ENCODE assay signal across 10 cellular contexts in genomic region chr3:188164248-188164687, GRCh38. TPM values are rescaled to one million over a fixed set of nuclear protein-coding genes. Genes with fewer than 3 reads are reported as not detected.
DNase-seq lines count a peak whose midpoint lies in the region; ATAC-seq and TF ChIP-seq lines count a peak whose summit lies in the region.
"Had no signal": no experiment of that assay in that cellular context is flagged by ENCODE, and none has a peak within 500 bp of the region (broad histone marks: within the 10 kb centered on the region; RNA-seq: fewer than 3 reads in every experiment).

No MANE protein-coding gene starts in this region.

- no peak overlapping the region for H3K4me3 ChIP-seq in right lobe of liver
- H3K4me3 ChIP-seq in uterus: no peak overlapping the region

- H3K27ac Mint-ChIP-seq in activated naive CD4-positive, alpha-beta T cell treated with anti-CD3 and anti-CD28 coated beads for 36 hours: no peak overlapping the region

- intact Hi-C loops in activated naive CD4-positive, alpha-beta T cell treated with anti-CD3 and anti-CD28 coated beads for 36 hours (cut with micrococcal nuclease): loop anchor here (2.0 kb wide), 1 partner anchor 241 kb away; no protein-coding TSS in a partner anchor
- intact Hi-C loops in right lobe of liver (cut with DNase I): no loop called here
- intact Hi-C loops in uterus (cut with DNase I; ENCODE audit: low total_unique reads): no loop called here
- intact Hi-C loops in left cardiac atrium (cut with DNase I): no loop called here

- ATAC-seq in right lobe of liver: peak; percentile 69 to 73 (median 69)
- no peak for ATAC-seq in HG03159 (IDR thresholded peaks at IDR 0.05; ENCODE audit: unreplicated experiment)
- ATAC-seq in left cardiac atrium: no peak

- H3K9me3 Mint-ChIP-seq in activated naive CD4-positive, alpha-beta T cell treated with anti-CD3 and anti-CD28 coated beads for 36 hours: no peaks in the 10 kb centered on the region

- peaks cover 0 to 93% (median 29%) of the 10 kb centered on the region in 4 donors for H3K4me1 ChIP-seq in right lobe of liver
- H3K4me1 ChIP-seq in uterus: peaks cover 4 to 6% of the 10 kb centered on the region in 2 donors

- TF ChIP-seq POLR2A in right lobe of liver (IDR thresholded peaks at IDR 0.05) (no peak), uterus (IDR thresholded peaks at IDR 0.05) (no peak)

- H3K36me3 Mint-ChIP-seq in activated naive CD4-positive, alpha-beta T cell treated with anti-CD3 and anti-CD28 coated beads for 36 hours (ENCODE audit: low read depth): peaks cover 13% of the 10 kb centered on the region

- H3K9me3 ChIP-seq in right lobe of liver (no peaks in the 10 kb centered on the region), uterus (no peaks in the 10 kb centered on the region)

- H3K36me3 ChIP-seq in right lobe of liver (no peaks in the 10 kb centered on the region), uterus (no peaks in the 10 kb centered on the region)

- CTCF ChIA-PET in activated naive CD4-positive, alpha-beta T cell treated with anti-CD3 and anti-CD28 coated beads for 36 hours (lab: Charles Lee): interaction anchor here (1.2 to 1.4 kb wide), 3 partner anchors 11 to 424 kb away, joined by 3 to 4 read pairs (median 3); no protein-coding TSS in a partner anchor

- H3K27ac ChIP-seq in right lobe of liver (peak overlapping the region in 2 of 3 donors; percentile 19 to 100), uterus (peak overlapping the region; percentile 28 to 51)

- no peak for TF ChIP-seq CTCF in right lobe of liver (IDR thresholded peaks at IDR 0.05)
- no peak for TF ChIP-seq CTCF in uterus (IDR thresholded peaks at IDR 0.05)

- H3K4me3 Mint-ChIP-seq in activated naive CD4-positive, alpha-beta T cell treated with anti-CD3 and anti-CD28 coated beads for 36 hours: no peak overlapping the region

- H3K27me3 Mint-ChIP-seq in activated naive CD4-positive, alpha-beta T cell treated with anti-CD3 and anti-CD28 coated beads for 36 hours (ENCODE audit: low read depth): no peaks in the 10 kb centered on the region

- H3K27me3 ChIP-seq in right lobe of liver (no peaks in the 10 kb centered on the region), uterus (no peaks in the 10 kb centered on the region)

- peak; percentile 36 to 37 for DNase-seq in stimulated activated CD8-positive, alpha-beta memory T cell treated with anti-CD3 and anti-CD28 coated beads, Interleukin-7, amount 100 ng/mL, for 4 hours (ENCODE audit: low read depth in 2 of 2)
- no peak for DNase-seq in stimulated activated CD8-positive, alpha-beta memory T cell treated with anti-CD3 and anti-CD28 coated beads, Interleukin-4, amount 100 ng/mL, for 48 hours
- peak; percentile 60 for DNase-seq in activated naive CD4-positive, alpha-beta T cell treated with anti-CD3 and anti-CD28 coated beads for 36 hours
- DNase-seq in right lobe of liver (peak in 1 of 3 donors; percentile 51), uterus (no peak), cerebellar nuclear complex (lab: John Stamatoyannopoulos, UW) (no peak), left cardiac atrium (no peak)
- DNase-seq: NCI-H774, occipital lobe had no signal

- WGBS in right lobe of liver (ENCODE audit: insufficient coverage, low coverage, low lambda C conversion rate, missing lambda C conversion rate): 4% methylated on average over 2 of the region's 2 CpGs

- H3K4me1 Mint-ChIP-seq in activated naive CD4-positive, alpha-beta T cell treated with anti-CD3 and anti-CD28 coated beads for 36 hours (ENCODE audit: low read depth): peaks cover 53% of the 10 kb centered on the region

RNA-seq across cellular contexts. Expression of gene LPP, which starts 10.3 kb away (rescaled TPM):
- total RNA-seq in activated naive CD4-positive, alpha-beta T cell treated with anti-CD3 and anti-CD28 coated beads for 36 hours: 10 to 100 TPM; 27.5 to 31.8 TPM
- 10 to 100 TPM; 41.5 to 90.5 (median 69.5) TPM for total RNA-seq in right lobe of liver
- 1,000 to 10,000 TPM in 1 of 4 donors, 100 to 1,000 TPM in 3; 180 to 1,374 (median 712) TPM for total RNA-seq in uterus
- 100 to 1,000 TPM; 152 to 181 TPM for total RNA-seq in left cardiac atrium

Comparison
In these comparisons a context has a peak if more than half of its experiments do, and no peak if none do; other contexts are left out.
1. DNase-seq: peak in stimulated activated CD8-positive, alpha-beta memory T cell treated with anti-CD3 and anti-CD28 coated beads, Interleukin-7, amount 100 ng/mL, for 4 hours (2 of 2) and activated naive CD4-positive, alpha-beta T cell treated with anti-CD3 and anti-CD28 coated beads for 36 hours (single experiment); none in stimulated activated CD8-positive, alpha-beta memory T cell treated with anti-CD3 and anti-CD28 coated beads, Interleukin-4, amount 100 ng/mL, for 48 hours (single experiment), uterus (0 of 2), cerebellar nuclear complex (0 of 2) and left cardiac atrium (single experiment).
2. ATAC-seq: peak in right lobe of liver (4 of 4); none in HG03159 (single experiment) and left cardiac atrium (0 of 2).